Comparison of ENCODE assay signal across 1 cellular context in the genomic region with DNA sequence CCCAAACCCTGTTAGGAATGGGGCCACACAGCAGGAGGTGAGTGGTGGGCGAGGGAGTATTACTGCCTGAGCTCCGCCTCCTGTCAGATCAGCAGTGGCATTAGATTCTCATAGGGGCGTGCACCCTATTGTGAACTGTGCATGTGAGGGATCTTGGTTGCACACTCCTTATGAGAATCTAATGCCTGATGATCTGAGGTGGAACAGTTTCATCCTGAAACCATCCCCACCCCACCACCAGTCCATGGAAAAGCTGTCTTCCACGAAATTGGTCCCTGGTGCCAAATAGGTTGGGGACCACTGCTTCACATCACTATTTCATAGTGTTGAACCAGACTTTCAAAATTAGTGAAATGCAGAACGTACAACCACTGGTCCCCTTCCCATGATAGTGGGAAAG.
TF ChIP-seq lines count a peak whose summit lies in the region.

No MANE protein-coding gene starts in this region.

TF ChIP-seq in H1, 55 proteins besides CTCF, POLR2A, EP300 and RAD21:
- no peak for TF ChIP-seq JUND (IDR thresholded peaks at IDR 0.05; ENCODE audit: low read length)
- no peak for TF ChIP-seq CTBP2 (IDR thresholded peaks at IDR 0.05; ENCODE audit: borderline replicate concordance, insufficient read depth, insufficient read length, low read length)
- TF ChIP-seq SIX5 (IDR thresholded peaks at IDR 0.05; ENCODE audit: low read depth, low read length): no peak
- no peak for TF ChIP-seq TEAD4 (IDR thresholded peaks at IDR 0.05; ENCODE audit: low read depth, low read length)
- no peak for TF ChIP-seq FOSL1 (IDR thresholded peaks at IDR 0.05; ENCODE audit: insufficient read depth, low read depth, low read length)
- TF ChIP-seq NANOG (IDR thresholded peaks at IDR 0.05; ENCODE audit: insufficient read depth, low read depth, low read length, poor library complexity, severe bottlenecking): no peak
- TF ChIP-seq RFX5 (IDR thresholded peaks at IDR 0.05; ENCODE audit: borderline replicate concordance, low read depth, low read length): no peak
- TF ChIP-seq RNF2 (IDR thresholded peaks at IDR 0.05; ENCODE audit: borderline replicate concordance, low read depth, low read length, missing control alignments, poor library complexity, severe bottlenecking): no peak
- TF ChIP-seq CREB1 (IDR thresholded peaks at IDR 0.05): no peak
- no peak for TF ChIP-seq HDAC2 (IDR thresholded peaks at IDR 0.05; ENCODE audit: borderline replicate concordance in 1 of 2, low read depth in 2 of 2, low read length in 2 of 2)
- TF ChIP-seq, protein P1, sequence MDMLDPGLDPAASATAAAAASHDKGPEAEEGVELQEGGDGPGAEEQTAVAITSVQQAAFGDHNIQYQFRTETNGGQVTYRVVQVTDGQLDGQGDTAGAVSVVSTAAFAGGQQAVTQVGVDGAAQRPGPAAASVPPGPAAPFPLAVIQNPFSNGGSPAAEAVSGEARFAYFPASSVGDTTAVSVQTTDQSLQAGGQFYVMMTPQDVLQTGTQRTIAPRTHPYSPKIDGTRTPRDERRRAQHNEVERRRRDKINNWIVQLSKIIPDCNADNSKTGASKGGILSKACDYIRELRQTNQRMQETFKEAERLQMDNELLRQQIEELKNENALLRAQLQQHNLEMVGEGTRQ (IDR thresholded peaks at IDR 0.05; ENCODE audit: low read length): no peak
- TF ChIP-seq SP1 (IDR thresholded peaks at IDR 0.05; ENCODE audit: low read depth, low read length): no peak
- TF ChIP-seq, protein P2, sequence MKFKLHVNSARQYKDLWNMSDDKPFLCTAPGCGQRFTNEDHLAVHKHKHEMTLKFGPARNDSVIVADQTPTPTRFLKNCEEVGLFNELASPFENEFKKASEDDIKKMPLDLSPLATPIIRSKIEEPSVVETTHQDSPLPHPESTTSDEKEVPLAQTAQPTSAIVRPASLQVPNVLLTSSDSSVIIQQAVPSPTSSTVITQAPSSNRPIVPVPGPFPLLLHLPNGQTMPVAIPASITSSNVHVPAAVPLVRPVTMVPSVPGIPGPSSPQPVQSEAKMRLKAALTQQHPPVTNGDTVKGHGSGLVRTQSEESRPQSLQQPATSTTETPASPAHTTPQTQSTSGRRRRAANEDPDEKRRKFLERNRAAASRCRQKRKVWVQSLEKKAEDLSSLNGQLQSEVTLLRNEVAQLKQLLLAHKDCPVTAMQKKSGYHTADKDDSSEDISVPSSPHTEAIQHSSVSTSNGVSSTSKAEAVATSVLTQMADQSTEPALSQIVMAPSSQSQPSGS (IDR thresholded peaks at IDR 0.05; ENCODE audit: low read length): no peak
- no peak for TF ChIP-seq TCF12 (IDR thresholded peaks at IDR 0.05; ENCODE audit: low read depth, low read length)
- no peak for TF ChIP-seq RBBP5 (IDR thresholded peaks at IDR 0.05; ENCODE audit: borderline replicate concordance, low read depth, low read length)
- no peak for TF ChIP-seq HDAC6 (IDR thresholded peaks at IDR 0.05; ENCODE audit: low read depth, low read length)
- no peak for TF ChIP-seq BCL11A (IDR thresholded peaks at IDR 0.05; ENCODE audit: low read depth in 2 of 2, low read length in 2 of 2)
- no peak for TF ChIP-seq ASH2L (IDR thresholded peaks at IDR 0.05; ENCODE audit: low read length)
- TF ChIP-seq SRF (IDR thresholded peaks at IDR 0.05; ENCODE audit: low read depth, low read length): no peak
- no peak for TF ChIP-seq KDM1A (IDR thresholded peaks at IDR 0.05; ENCODE audit: borderline replicate concordance, low read length)
